Comparison of ENCODE assay signal across 17 cellular contexts in the genomic region with DNA sequence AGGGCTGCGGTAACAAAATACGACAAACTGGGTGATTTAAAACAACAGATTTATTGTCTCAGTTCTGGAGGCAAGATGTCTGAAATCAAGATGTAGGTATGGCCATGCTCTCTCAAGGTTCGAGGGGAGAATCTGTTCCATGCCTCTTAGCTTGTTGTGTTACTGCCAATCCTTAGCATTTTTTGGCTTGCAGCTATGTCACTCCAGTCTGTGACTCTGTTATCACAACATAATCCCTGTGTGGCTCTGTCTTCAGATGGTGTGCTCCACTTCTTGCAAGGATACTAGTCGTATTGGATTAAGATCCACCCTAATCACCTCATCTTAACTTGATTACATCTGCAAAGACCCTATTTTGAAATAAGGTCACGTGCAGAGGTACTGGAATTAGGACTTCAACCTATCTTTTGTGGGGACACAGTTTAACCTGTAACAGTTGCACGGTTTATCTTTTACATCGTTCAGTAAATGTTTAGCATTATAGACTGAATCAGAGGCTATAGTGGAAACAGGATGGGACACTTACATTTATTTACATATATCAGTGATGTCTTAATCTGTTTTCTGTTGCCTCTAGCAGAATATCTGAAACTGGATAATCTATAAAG. TPM values are rescaled to one million over a fixed set of nuclear protein-coding genes. Genes with fewer than 3 reads are reported as not detected.
A peak's percentile ranks its signal among the peaks of the same experiment; 100 is the strongest.
DNase-seq lines count a peak whose midpoint lies in the region; ATAC-seq and TF ChIP-seq lines count a peak whose summit lies in the region.
"Had no signal": no experiment of that assay in that cellular context is flagged by ENCODE, and none has a peak within 500 bp of the region (broad histone marks: within the 10 kb centered on the region; RNA-seq: fewer than 3 reads in every experiment).

No MANE protein-coding gene starts in this region.

- H2AFZ ChIP-seq in Karpas-422 (ENCODE audit: low read length): no peak overlapping the region
- H2AFZ ChIP-seq in neural cell (ENCODE audit: low read depth, low read length): no peak overlapping the region

- H3K9ac ChIP-seq in Karpas-422 (ENCODE audit: low read length) (no peak overlapping the region), neural cell (ENCODE audit: low read length) (no peak overlapping the region)

- H3K36me3 ChIP-seq in CD4-positive, CD25-positive, alpha-beta regulatory T cell (ENCODE audit: control insufficient read depth, insufficient read depth, low read length): no peaks in the 10 kb centered on the region
- H3K36me3 ChIP-seq in Karpas-422 (ENCODE audit: insufficient read depth, low read length): peaks cover 51% of the 10 kb centered on the region
- H3K36me3 ChIP-seq in neural cell (ENCODE audit: insufficient read depth, low read length): no peaks in the 10 kb centered on the region
- no peaks in the 10 kb centered on the region for H3K36me3 ChIP-seq in body of pancreas (replicated peaks in 1 of 2; ENCODE audit: insufficient read depth in 1 of 2, low read depth in 2 of 2)
- H3K36me3 ChIP-seq in brain microvascular endothelial cell (replicated peaks): no peaks in the 10 kb centered on the region
- no peaks in the 10 kb centered on the region for H3K36me3 ChIP-seq in adrenal gland (replicated peaks in 1 of 2)
- H3K36me3 ChIP-seq: ascending aorta, prostate gland had no signal

- H3K36me3 Mint-ChIP-seq in CD4-positive, CD25-positive, alpha-beta regulatory T cell: no peaks in the 10 kb centered on the region
- H3K36me3 Mint-ChIP-seq in immature natural killer cell: no peaks in the 10 kb centered on the region

- WGBS in body of pancreas, 2 donors: 83% methylated on average over 7 of the region's 7 CpGs
- WGBS in adrenal gland, 4 donors: 91 to 96% (median 93%) methylated on average over 7 of the region's 7 CpGs

- H3K27me3 ChIP-seq in CD4-positive, CD25-positive, alpha-beta regulatory T cell (ENCODE audit: control insufficient read depth, insufficient read depth, low read length): no peaks in the 10 kb centered on the region
- H3K27me3 ChIP-seq in Karpas-422 (ENCODE audit: low read length) (no peaks in the 10 kb centered on the region), dorsolateral prefrontal cortex (no peaks in the 10 kb centered on the region), neural cell (ENCODE audit: insufficient read depth, low read depth, low read length) (no peaks in the 10 kb centered on the region), body of pancreas (no peaks in the 10 kb centered on the region), brain microvascular endothelial cell (replicated peaks) (no peaks in the 10 kb centered on the region), adrenal gland (no peaks in the 10 kb centered on the region)
- H3K27me3 ChIP-seq: ascending aorta had no signal

- peaks cover 16 to 23% (median 22%) of the 10 kb centered on the region in 4 donors for H3K4me1 Mint-ChIP-seq in CD4-positive, CD25-positive, alpha-beta regulatory T cell
- peaks cover 12 to 36% of the 10 kb centered on the region in 2 donors for H3K4me1 Mint-ChIP-seq in immature natural killer cell

- no peaks in the 10 kb centered on the region for H3K9me3 Mint-ChIP-seq in CD4-positive, CD25-positive, alpha-beta regulatory T cell
- no peaks in the 10 kb centered on the region for H3K9me3 Mint-ChIP-seq in immature natural killer cell
- H3K9me3 Mint-ChIP-seq: activated B cell treated with CpG ODN at 0.5 μM for 24 hours; stimulated activated naive B cell treated with anti-CD40 and anti-IgM and Interleukin-4, amounts not matched to agents 10 μg/mL and 1 μg/mL and 100 μg/mL, for 72 hours had no signal

- DNase-seq in CD4-positive, CD25-positive, alpha-beta regulatory T cell: no peak
- DNase-seq in Karpas-422 (no peak), dorsolateral prefrontal cortex (no peak), body of pancreas (no peak), brain microvascular endothelial cell (no peak), immature natural killer cell (no peak), adrenal gland (no peak)
- DNase-seq: activated B cell treated with CpG ODN at 0.5 μM for 24 hours; effector CD4-positive, alpha-beta T cell; GDM1; left ventricle myocardium superior; NCI-H187 treated with DMSO at 0.1 percent for 48 hours; stimulated activated CD4-positive, alpha-beta T cell treated with anti-CD3 and anti-CD28 coated beads, Interleukin-2, amount 100 ng/mL, for 24 hours; stimulated activated naive B cell treated with anti-CD40 and anti-IgM and Interleukin-4, amounts not matched to agents 10 μg/mL and 1 μg/mL and 100 μg/mL, for 72 hours had no signal

- no peak overlapping the region for H3K27ac Mint-ChIP-seq in CD4-positive, CD25-positive, alpha-beta regulatory T cell
- peak overlapping the region in 1 of 6 donors; percentile 8 for H3K27ac Mint-ChIP-seq in immature natural killer cell
- H3K27ac Mint-ChIP-seq: activated B cell treated with CpG ODN at 0.5 μM for 24 hours; stimulated activated naive B cell treated with anti-CD40 and anti-IgM and Interleukin-4, amounts not matched to agents 10 μg/mL and 1 μg/mL and 100 μg/mL, for 72 hours had no signal

- H3K4me2 ChIP-seq in Karpas-422 (ENCODE audit: low read depth, low read length, poor library complexity, severe bottlenecking) (peak overlapping the region; percentile 90), neural cell (ENCODE audit: low read length) (no peak overlapping the region)

- TF ChIP-seq EP300 in neural cell (conservative IDR thresholded peaks at IDR 0.05; ENCODE audit: poor library complexity, severe bottlenecking): no peak

- H3K79me2 ChIP-seq in Karpas-422 (ENCODE audit: low read length) (peaks cover 80% of the 10 kb centered on the region), neural cell (replicated peaks; ENCODE audit: insufficient read depth, low read length) (peaks cover 42% of the 10 kb centered on the region)

- no peaks in the 10 kb centered on the region for H3K27me3 Mint-ChIP-seq in CD4-positive, CD25-positive, alpha-beta regulatory T cell
- peaks cover 0 to 5% (median 4%) of the 10 kb centered on the region in 3 donors for H3K27me3 Mint-ChIP-seq in immature natural killer cell (ENCODE audit: low read depth in 3 of 3)
- H3K27me3 Mint-ChIP-seq: activated B cell treated with CpG ODN at 0.5 μM for 24 hours; stimulated activated naive B cell treated with anti-CD40 and anti-IgM and Interleukin-4, amounts not matched to agents 10 μg/mL and 1 μg/mL and 100 μg/mL, for 72 hours had no signal

- no peaks in the 10 kb centered on the region for H3K9me3 ChIP-seq in CD4-positive, CD25-positive, alpha-beta regulatory T cell (ENCODE audit: control insufficient read depth in 2 of 2, low read length in 2 of 2)
- peaks cover 5% of the 10 kb centered on the region; the same call in 1 of the 2 replicates for H3K9me3 ChIP-seq in Karpas-422 (ENCODE audit: low read length)
- H3K9me3 ChIP-seq in neural cell (ENCODE audit: low read length): no peaks in the 10 kb centered on the region
- H3K9me3 ChIP-seq in body of pancreas: peaks cover 0 to 3% (median 0%) of the 10 kb centered on the region in 3 donors
- no peaks in the 10 kb centered on the region for H3K9me3 ChIP-seq in adrenal gland (replicated peaks in 1 of 3)
- H3K9me3 ChIP-seq: ascending aorta, prostate gland had no signal

- TF ChIP-seq CTCF in dorsolateral prefrontal cortex (IDR thresholded peaks at IDR 0.05 in 54 of 56, conservative IDR thresholded peaks at IDR 0.05 in 2 of 56; ENCODE audit: low read depth in 1 of 56, partially characterized antibody in 56 of 56) (no peak), neural cell (IDR thresholded peaks at IDR 0.05; ENCODE audit: poor library complexity, severe bottlenecking) (no peak), body of pancreas (IDR thresholded peaks at IDR 0.05) (no peak), brain microvascular endothelial cell (IDR thresholded peaks at IDR 0.05; ENCODE audit: low read depth, low read length, missing control alignments) (no peak), adrenal gland (IDR thresholded peaks at IDR 0.05) (no peak)

- peak overlapping the region in 2 of 4 donors; percentile 5 to 45 for H3K4me3 Mint-ChIP-seq in CD4-positive, CD25-positive, alpha-beta regulatory T cell
- peak overlapping the region in 1 of 5 donors; percentile 4 for H3K4me3 Mint-ChIP-seq in immature natural killer cell

- peaks cover 30% of the 10 kb centered on the region for H3K4me1 ChIP-seq in CD4-positive, CD25-positive, alpha-beta regulatory T cell (ENCODE audit: control insufficient read depth, insufficient read depth, low read length, poor library complexity, severe bottlenecking)
- peaks cover 31% of the 10 kb centered on the region for H3K4me1 ChIP-seq in Karpas-422 (ENCODE audit: low read length)
- H3K4me1 ChIP-seq in body of pancreas: peaks cover 21% of the 10 kb centered on the region
- H3K4me1 ChIP-seq in adrenal gland (replicated peaks in 1 of 2): peaks cover 0 to 31% of the 10 kb centered on the region in 2 donors
- H3K4me1 ChIP-seq: prostate gland had no signal

- H3K9me2 ChIP-seq in Karpas-422 (replicated peaks; ENCODE audit: insufficient read depth, low read length) (no peaks in the 10 kb centered on the region), neural cell (ENCODE audit: insufficient read depth, low read length) (no peaks in the 10 kb centered on the region)

- in situ Hi-C loops in brain microvascular endothelial cell (cut with HindIII; ENCODE audit: low pct_ligation_motif_present, low sequenced_read_pairs): no loop called here

- no peak for TF ChIP-seq RAD21 in neural cell (conservative IDR thresholded peaks at IDR 0.05)

- TF ChIP-seq POLR2A in body of pancreas (IDR thresholded peaks at IDR 0.05) (no peak), adrenal gland (IDR thresholded peaks at IDR 0.05) (no peak)

- peaks cover 10% of the 10 kb centered on the region for H3F3A ChIP-seq in neural cell (ENCODE audit: insufficient read depth, low read length, poor library complexity, severe bottlenecking)

- H4K20me1 ChIP-seq in Karpas-422 (ENCODE audit: insufficient read depth, low read depth, low read length) (no peaks in the 10 kb centered on the region), neural cell (ENCODE audit: insufficient read depth) (no peaks in the 10 kb centered on the region)

- peak overlapping the region; percentile 9 for H3K4me3 ChIP-seq in CD4-positive, CD25-positive, alpha-beta regulatory T cell (ENCODE audit: low read depth, low read length)
- H3K4me3 ChIP-seq in Karpas-422 (ENCODE audit: low read length): peak overlapping the region; percentile 88; the same call in 1 of the 2 replicates
- H3K4me3 ChIP-seq in dorsolateral prefrontal cortex: peak overlapping the region in 49 of 59 donors; percentile 4 to 98 (median 91)
- H3K4me3 ChIP-seq in neural cell (ENCODE audit: low read length): peak overlapping the region; percentile 83
- no peak overlapping the region for H3K4me3 ChIP-seq in body of pancreas
- H3K4me3 ChIP-seq in brain microvascular endothelial cell (ENCODE audit: low read depth, low read length): no peak overlapping the region
- no peak overlapping the region for H3K4me3 ChIP-seq in adrenal gland
- H3K4me3 ChIP-seq: ascending aorta, prostate gland had no signal

- ATAC-seq in CD4-positive, CD25-positive, alpha-beta regulatory T cell (ENCODE audit: low read depth in 2 of 2): no peak
- ATAC-seq in body of pancreas: no peak
- ATAC-seq: left ventricle myocardium superior; stimulated activated naive B cell treated with anti-CD40 and anti-IgM and Interleukin-4, amounts not matched to agents 10 μg/mL and 1 μg/mL and 100 μg/mL, for 72 hours had no signal

- intact Hi-C loops in dorsolateral prefrontal cortex (cut with DNase I): loop anchor here in 1 of 2 donors (10.0 kb wide), 1 partner anchor 379 kb away; the partner anchor contains the start of gene MIOS
- intact Hi-C loops in body of pancreas (cut with DNase I): no loop called here
- intact Hi-C loops in adrenal gland (cut with DNase I): no loop called here

- H3K27ac ChIP-seq in CD4-positive, CD25-positive, alpha-beta regulatory T cell (ENCODE audit: insufficient read depth, low read length, poor library complexity, severe bottlenecking): no peak overlapping the region
- H3K27ac ChIP-seq in Karpas-422 (ENCODE audit: low read length) (no peak overlapping the region), dorsolateral prefrontal cortex (peak overlapping the region in 39 of 59 donors; percentile 2 to 99 (median 48)), neural cell (ENCODE audit: low read length) (no peak overlapping the region), body of pancreas (no peak overlapping the region), brain microvascular endothelial cell (no peak overlapping the region), adrenal gland (no peak overlapping the region)
- H3K27ac ChIP-seq: ascending aorta, prostate gland had no signal

RNA-seq across cellular contexts. Expression of gene C1GALT1, which starts 3.1 kb away (rescaled TPM):
- total RNA-seq in CD4-positive, CD25-positive, alpha-beta regulatory T cell: 36.8 TPM
- 10 to 100 TPM; 31.5 to 35.8 (median 33.9) TPM for polyA plus RNA-seq in CD4-positive, CD25-positive, alpha-beta regulatory T cell
- 36.7 and 54.1 TPM in 2 replicates for total RNA-seq in Karpas-422 (2014; rRNA removed; shearing (Covaris generic); ENCODE audit: low replicate concordance)
- total RNA-seq in dorsolateral prefrontal cortex: 10 to 100 TPM; 22.2 to 88.2 (median 37.1) TPM
- polyA plus RNA-seq in neural cell: 13.9 and 25.0 TPM in 2 replicates
- 25.8 and 36.6 TPM in 2 replicates for polyA minus RNA-seq in neural cell
- 10 to 100 TPM in 1 of 2 donors, 1 to 10 TPM in 1; 9.1 to 13.8 TPM for total RNA-seq in body of pancreas
- 10 to 100 TPM; 56.8 to 83.9 (median 59.4) TPM for polyA plus RNA-seq in immature natural killer cell
- 100 to 1,000 TPM in 1 of 8 donors, 10 to 100 TPM in 7; 16.7 to 217 (median 18.2) TPM for total RNA-seq in adrenal gland
- polyA plus RNA-seq in adrenal gland: 10 to 100 TPM in 1 of 3 donors, 1 to 10 TPM in 2; 3.6 to 23.5 (median 4.8) TPM

Comparison
In these comparisons a context has a peak if more than half of its experiments do, and no peak if none do; other contexts are left out.
1. H3K27ac ChIP-seq: peak in dorsolateral prefrontal cortex (39 of 59); none in CD4-positive, CD25-positive, alpha-beta regulatory T cell (single experiment), Karpas-422 (single experiment), neural cell (single experiment), body of pancreas (0 of 4), brain microvascular endothelial cell (single experiment) and adrenal gland (0 of 5).
2. H3K4me3 ChIP-seq: peak in CD4-positive, CD25-positive, alpha-beta regulatory T cell (single experiment), Karpas-422 (single experiment), dorsolateral prefrontal cortex (49 of 59) and neural cell (single experiment); none in body of pancreas (0 of 2), brain microvascular endothelial cell (single experiment) and adrenal gland (0 of 4).